Comparison of ENCODE assay signal across 21 cellular contexts in the genomic region with DNA sequence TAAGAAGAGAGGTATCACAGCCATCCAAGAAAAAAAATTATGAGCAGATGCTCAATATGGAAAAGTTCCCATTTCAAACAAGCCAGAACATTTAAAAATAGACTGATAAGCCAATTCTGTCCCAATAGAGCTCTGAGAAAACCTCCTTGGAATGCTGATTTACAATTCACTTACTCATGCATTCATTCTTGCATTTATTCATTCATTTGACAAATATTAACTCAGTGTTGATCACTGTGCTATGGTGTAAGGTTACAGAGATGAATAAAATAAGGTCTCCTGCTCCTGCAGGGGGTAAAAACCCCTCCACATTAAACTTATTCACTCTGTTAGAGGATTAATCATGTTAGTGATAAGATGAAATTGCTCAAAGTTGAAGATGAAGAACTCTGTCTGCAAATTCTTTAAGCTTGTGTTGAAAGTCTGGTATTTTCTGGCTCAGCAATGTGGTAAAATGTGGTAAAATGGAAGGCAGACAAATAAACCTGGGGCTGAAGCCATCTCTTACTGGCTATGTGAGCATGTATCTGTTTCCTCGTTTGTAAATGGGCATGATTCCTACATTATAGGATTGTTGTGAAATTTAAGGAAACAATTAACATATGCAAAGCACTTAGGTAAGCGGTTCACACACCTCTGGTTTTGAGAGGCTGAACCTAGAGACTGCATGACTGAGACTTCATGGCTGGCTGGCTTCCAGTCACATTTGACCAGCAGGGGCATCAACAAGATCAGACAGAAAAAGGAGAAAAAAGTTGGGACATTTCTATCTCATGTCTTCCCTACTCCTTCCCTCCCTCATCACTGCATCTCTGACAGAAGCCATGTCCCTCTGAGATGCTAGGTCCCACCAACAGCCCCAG. TPM values are rescaled to one million over a fixed set of nuclear protein-coding genes. Genes with fewer than 3 reads are reported as not detected.
A peak's percentile ranks its signal among the peaks of the same experiment; 100 is the strongest.
DNase-seq lines count a peak whose midpoint lies in the region; ATAC-seq lines count a peak whose summit lies in the region.
"Had no signal": no experiment of that assay in that cellular context is flagged by ENCODE, and none has a peak within 500 bp of the region (broad histone marks: within the 10 kb centered on the region; RNA-seq: fewer than 3 reads in every experiment).

No MANE protein-coding gene starts in this region.

- H3K18ac ChIP-seq in mesenchymal stem cell (ENCODE audit: low read depth in 1 of 2, low read length in 2 of 2), result no peak overlapping the region

- H3K79me2 ChIP-seq in Karpas-422 (ENCODE audit: low read length), result no peaks in the 10 kb centered on the region

- no peak overlapping the region for H3K14ac ChIP-seq in mesenchymal stem cell (ENCODE audit: low read length in 2 of 2)

- no peaks in the 10 kb centered on the region for H3K9me2 ChIP-seq in Karpas-422 (replicated peaks; ENCODE audit: insufficient read depth, low read length)

- H2BK5ac ChIP-seq in mesenchymal stem cell (ENCODE audit: low read depth, low read length, poor library complexity, severe bottlenecking), result no peak overlapping the region

- no peak overlapping the region for H4K91ac ChIP-seq in mesenchymal stem cell (ENCODE audit: low read length)

- H3K9me3 ChIP-seq in Karpas-422 (ENCODE audit: low read length) (no peaks in the 10 kb centered on the region), mesenchymal stem cell (ENCODE audit: control insufficient read depth, low read length) (no peaks in the 10 kb centered on the region)
- H3K9me3 ChIP-seq: breast epithelium, left lung, tibial artery had no signal

- no peaks in the 10 kb centered on the region for H3K4me1 Mint-ChIP-seq in natural killer cell treated with Interleukin-12 subunit alpha and Interleukin-12 subunit beta and Interleukin-15 and Interleukin-18, amount 100 ng/mL, for 72 hours (ENCODE audit: low read depth in 2 of 2)
- H3K4me1 Mint-ChIP-seq: CD4-positive, CD25-positive, alpha-beta regulatory T cell; naive B cell had no signal

- H2BK120ac ChIP-seq in mesenchymal stem cell (ENCODE audit: low read depth, low read length), result no peak overlapping the region

- H2BK12ac ChIP-seq in mesenchymal stem cell (ENCODE audit: low read length in 2 of 2), result no peak overlapping the region

- no peaks in the 10 kb centered on the region for H4K20me1 ChIP-seq in Karpas-422 (ENCODE audit: insufficient read depth, low read depth, low read length)

- DNase-seq in AG20443 (ENCODE audit: low spot score), result peak; percentile 60
- peak; percentile 40 for DNase-seq in Karpas-422
- DNase-seq in cerebellar cortex (ENCODE audit: low spot score), result peak; percentile 55
- no peak for DNase-seq in mesenchymal stem cell
- no peak for DNase-seq in iPS-NIHi7 (ENCODE audit: extremely low spot score)
- no peak for DNase-seq in stimulated activated naive CD4-positive, alpha-beta T cell treated with Interleukin-2 at 50 U/mL for 16 hours (lab: John Stamatoyannopoulos, UW)
- DNase-seq in OCI-M1 (lab: John Stamatoyannopoulos, UW), result no peak
- DNase-seq in natural killer cell treated with Interleukin-12 subunit alpha and Interleukin-12 subunit beta and Interleukin-15 and Interleukin-18, amount 100 ng/mL, for 72 hours (ENCODE audit: low spot score), result no peak
- DNase-seq: activated CD4-positive, alpha-beta memory T cell treated with anti-CD3 and anti-CD28 coated beads for 36 hours; CD4-positive, CD25-positive, alpha-beta regulatory T cell; GF-D8; Kasumi-1; left lung; naive B cell; NCI-H82; T1000; tibial artery had no signal

- H3K9ac ChIP-seq in Karpas-422 (ENCODE audit: low read length), result no peak overlapping the region
- H3K9ac ChIP-seq in mesenchymal stem cell (ENCODE audit: low read length), result peak overlapping the region; percentile 1

- H3K27me3 Mint-ChIP-seq in natural killer cell treated with Interleukin-12 subunit alpha and Interleukin-12 subunit beta and Interleukin-15 and Interleukin-18, amount 100 ng/mL, for 72 hours, result peaks cover 0 to 8% of the 10 kb centered on the region in 2 donors
- H3K27me3 Mint-ChIP-seq: activated CD4-positive, alpha-beta memory T cell treated with anti-CD3 and anti-CD28 coated beads for 36 hours; CD4-positive, CD25-positive, alpha-beta regulatory T cell had no signal

- H3K23ac ChIP-seq in mesenchymal stem cell (ENCODE audit: low read length in 2 of 2), result no peak overlapping the region

- no peaks in the 10 kb centered on the region for H3K36me3 ChIP-seq in Karpas-422 (ENCODE audit: insufficient read depth, low read length)
- no peaks in the 10 kb centered on the region for H3K36me3 ChIP-seq in mesenchymal stem cell (ENCODE audit: control insufficient read depth in 1 of 2, insufficient read depth in 2 of 2, low read depth in 1 of 2, low read length in 2 of 2)
- H3K36me3 ChIP-seq: breast epithelium, left lung, tibial artery had no signal

- H3K27ac Mint-ChIP-seq in natural killer cell treated with Interleukin-12 subunit alpha and Interleukin-12 subunit beta and Interleukin-15 and Interleukin-18, amount 100 ng/mL, for 72 hours, result no peak overlapping the region
- H3K27ac Mint-ChIP-seq: activated CD4-positive, alpha-beta memory T cell treated with anti-CD3 and anti-CD28 coated beads for 36 hours; CD4-positive, CD25-positive, alpha-beta regulatory T cell; naive B cell had no signal

- H3K27me3 ChIP-seq in Karpas-422 (ENCODE audit: low read length), result no peaks in the 10 kb centered on the region
- H3K27me3 ChIP-seq in mesenchymal stem cell (ENCODE audit: control insufficient read depth in 1 of 2, insufficient read depth in 1 of 2, low read length in 2 of 2), result no peaks in the 10 kb centered on the region
- H3K27me3 ChIP-seq: breast epithelium, left lung, tibial artery had no signal

- no peak overlapping the region for H2AFZ ChIP-seq in Karpas-422 (ENCODE audit: low read length)
- H2AFZ ChIP-seq in mesenchymal stem cell (ENCODE audit: low read depth, low read length), result no peak overlapping the region

- no peak overlapping the region for H4K8ac ChIP-seq in mesenchymal stem cell (ENCODE audit: low read length)

- H3K4me3 Mint-ChIP-seq in natural killer cell treated with Interleukin-12 subunit alpha and Interleukin-12 subunit beta and Interleukin-15 and Interleukin-18, amount 100 ng/mL, for 72 hours, result no peak overlapping the region
- H3K4me3 Mint-ChIP-seq: activated CD4-positive, alpha-beta memory T cell treated with anti-CD3 and anti-CD28 coated beads for 36 hours; CD4-positive, CD25-positive, alpha-beta regulatory T cell had no signal

- H3K4me1 ChIP-seq in Karpas-422 (ENCODE audit: low read length), result no peaks in the 10 kb centered on the region
- H3K4me1 ChIP-seq in mesenchymal stem cell (ENCODE audit: control insufficient read depth, insufficient read depth, low read depth, low read length), result peaks cover 5% of the 10 kb centered on the region
- H3K4me1 ChIP-seq: breast epithelium, left lung had no signal

- H3K79me1 ChIP-seq in mesenchymal stem cell (replicated peaks; ENCODE audit: low read length, poor library complexity, severe bottlenecking), result no peaks in the 10 kb centered on the region

- H2BK15ac ChIP-seq in mesenchymal stem cell (ENCODE audit: low read depth, poor library complexity, severe bottlenecking), result no peak overlapping the region

- H3K4me3 ChIP-seq in Karpas-422 (ENCODE audit: low read length) (no peak overlapping the region), mesenchymal stem cell (ENCODE audit: insufficient read depth in 1 of 2, low read depth in 1 of 2, low read length in 2 of 2) (no peak overlapping the region)
- H3K4me3 ChIP-seq: breast epithelium, left lung, tibial artery had no signal

- H3K36me3 Mint-ChIP-seq in natural killer cell treated with Interleukin-12 subunit alpha and Interleukin-12 subunit beta and Interleukin-15 and Interleukin-18, amount 100 ng/mL, for 72 hours, result no peaks in the 10 kb centered on the region
- H3K36me3 Mint-ChIP-seq: activated CD4-positive, alpha-beta memory T cell treated with anti-CD3 and anti-CD28 coated beads for 36 hours; CD4-positive, CD25-positive, alpha-beta regulatory T cell; naive B cell had no signal

- H3K9me3 Mint-ChIP-seq in natural killer cell treated with Interleukin-12 subunit alpha and Interleukin-12 subunit beta and Interleukin-15 and Interleukin-18, amount 100 ng/mL, for 72 hours, result peaks cover 5% of the 10 kb centered on the region
- H3K9me3 Mint-ChIP-seq: activated CD4-positive, alpha-beta memory T cell treated with anti-CD3 and anti-CD28 coated beads for 36 hours had no signal

- no peak overlapping the region for H2AK5ac ChIP-seq in mesenchymal stem cell (ENCODE audit: low read length, severe bottlenecking)

- ATAC-seq in natural killer cell treated with Interleukin-12 subunit alpha and Interleukin-12 subunit beta and Interleukin-15 and Interleukin-18, amount 100 ng/mL, for 72 hours, result no peak
- ATAC-seq: HCT116, left lung, Right ventricle myocardium inferior had no signal

- H3K27ac ChIP-seq in Karpas-422 (ENCODE audit: low read length) (no peak overlapping the region), mesenchymal stem cell (ENCODE audit: low read length, poor library complexity, severe bottlenecking) (peak overlapping the region; percentile 63)
- H3K27ac ChIP-seq: breast epithelium, HL-60, left lung, tibial artery had no signal

- H3K4me2 ChIP-seq in Karpas-422 (ENCODE audit: low read depth, low read length, poor library complexity, severe bottlenecking) (no peak overlapping the region), mesenchymal stem cell (ENCODE audit: low read length, poor library complexity, severe bottlenecking) (no peak overlapping the region)

- WGBS in mesenchymal stem cell, result 65% methylated on average over 2 of the region's 2 CpGs

- H3K4ac ChIP-seq in mesenchymal stem cell (ENCODE audit: low read depth in 1 of 2, low read length in 2 of 2), result no peak overlapping the region

RNA-seq across cellular contexts. Expression of a gene that starts 45.0 kb away (rescaled TPM):
- 0.78 and 0.83 TPM in 2 replicates for total RNA-seq in Karpas-422 (2014; rRNA removed; shearing (Covaris generic); ENCODE audit: low replicate concordance)
- not detected for polyA plus RNA-seq in mesenchymal stem cell (2013, experiment 1 of 2)
- polyA plus RNA-seq in mesenchymal stem cell (2013, experiment 2 of 2), result 0.08 TPM
- not detected for total RNA-seq in natural killer cell treated with Interleukin-12 subunit alpha and Interleukin-12 subunit beta and Interleukin-15 and Interleukin-18, amount 100 ng/mL, for 72 hours

Comparison
In these comparisons a context has a peak if more than half of its experiments do, and no peak if none do; other contexts are left out.
1. DNase-seq: peak in AG20443 (single experiment), Karpas-422 (single experiment) and cerebellar cortex (single experiment); none in mesenchymal stem cell (single experiment), iPS-NIHi7 (single experiment), stimulated activated naive CD4-positive, alpha-beta T cell treated with Interleukin-2 at 50 U/mL for 16 hours (single experiment), OCI-M1 (single experiment) and natural killer cell treated with Interleukin-12 subunit alpha and Interleukin-12 subunit beta and Interleukin-15 and Interleukin-18, amount 100 ng/mL, for 72 hours (single experiment).